Comparison of ENCODE assay signal across 8 cellular contexts in the genomic region with DNA sequence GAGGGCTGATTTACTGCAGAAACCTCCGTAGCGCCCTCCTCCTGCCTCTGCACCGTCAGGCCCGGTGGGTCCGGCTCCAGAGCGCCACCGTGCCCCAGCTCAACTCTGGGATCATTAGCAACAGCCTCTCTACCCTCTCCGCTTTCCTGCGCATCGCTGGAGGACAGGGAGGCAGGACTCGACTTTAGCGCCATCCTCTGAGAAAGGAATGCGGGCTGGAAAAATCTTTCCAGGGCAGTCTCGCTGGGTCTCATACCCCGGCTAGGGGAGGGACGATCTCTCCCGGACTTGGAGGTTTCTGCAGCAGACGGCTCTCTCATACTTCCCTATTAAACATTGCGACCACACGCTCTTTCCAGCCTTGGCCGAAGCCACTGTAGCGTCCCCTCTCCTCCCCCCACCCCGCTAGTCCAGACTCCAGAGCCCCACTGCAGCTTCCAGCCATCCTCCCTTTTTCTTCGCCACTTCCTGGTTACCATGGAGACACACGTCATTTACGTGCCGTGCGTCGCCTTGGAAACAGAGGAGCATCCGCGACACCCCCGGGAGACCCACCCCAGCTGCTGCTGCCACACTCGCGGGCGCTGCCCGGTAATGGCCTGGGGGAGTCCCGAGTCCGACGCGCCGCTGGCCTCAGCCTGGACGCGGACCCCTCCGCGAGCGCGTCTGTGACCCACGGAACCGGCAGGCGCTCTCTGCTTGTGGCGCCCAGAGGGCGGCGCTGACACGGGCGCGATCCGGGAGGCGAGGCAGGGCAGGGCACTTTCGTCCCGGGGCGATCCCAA.
DNase-seq lines count a peak whose midpoint lies in the region; ATAC-seq and TF ChIP-seq lines count a peak whose summit lies in the region.

A gene (plus strand): TSS at position 554 of the 785 bp plus-strand sequence. CDS start 479 bp downstream, outside the sequence.

- peak; percentile 51 for TF ChIP-seq CTCF in GM13977 (IDR thresholded peaks at IDR 0.05; ENCODE audit: extremely low read depth, insufficient read depth, missing control alignments)

- DNase-seq in GM13977 (ENCODE audit: low spot score): peak; percentile 85
- peak; percentile 64 to 78 for DNase-seq in NCI-H2081 (lab: John Stamatoyannopoulos, UW)
- DNase-seq in activated CD4-positive, CD25-positive, alpha-beta regulatory T cell treated with anti-CD3 and anti-CD28 coated beads, Interleukin-2, amount 50 U/mL, for 16 hours (ENCODE audit: low read depth, low spot score): peak; percentile 46
- peak; percentile 85 for DNase-seq in central memory CD4-positive, alpha-beta T cell
- DNase-seq in islet precursor cell: peak; percentile 91
- DNase-seq in stimulated activated CD4-positive, alpha-beta T cell treated with anti-CD3 and anti-CD28 coated beads, Interleukin-12 subunit alpha, Interleukin-12 subunit beta, amount 100 ng/mL, for 24 hours (ENCODE audit: low read depth in 2 of 2): peak; percentile 44 to 54

- in situ Hi-C loops in GM13977 (cut with MboI; ENCODE audit: low pct_unique_long_range_greater_than_20kb, low sequenced_read_pairs, unreplicated experiment): loop anchor here (25.0 kb wide), 1 partner anchor 429 kb away; no protein-coding TSS in a partner anchor

- peak; percentile 84 for ATAC-seq in HG02840 (IDR thresholded peaks at IDR 0.05; ENCODE audit: low FRiP score, unreplicated experiment)
- ATAC-seq in GM18873 (IDR thresholded peaks at IDR 0.05; ENCODE audit: low FRiP score, unreplicated experiment): no peak
